9 cellular contexts compared by ENCODE assay signal in the genomic region with DNA sequence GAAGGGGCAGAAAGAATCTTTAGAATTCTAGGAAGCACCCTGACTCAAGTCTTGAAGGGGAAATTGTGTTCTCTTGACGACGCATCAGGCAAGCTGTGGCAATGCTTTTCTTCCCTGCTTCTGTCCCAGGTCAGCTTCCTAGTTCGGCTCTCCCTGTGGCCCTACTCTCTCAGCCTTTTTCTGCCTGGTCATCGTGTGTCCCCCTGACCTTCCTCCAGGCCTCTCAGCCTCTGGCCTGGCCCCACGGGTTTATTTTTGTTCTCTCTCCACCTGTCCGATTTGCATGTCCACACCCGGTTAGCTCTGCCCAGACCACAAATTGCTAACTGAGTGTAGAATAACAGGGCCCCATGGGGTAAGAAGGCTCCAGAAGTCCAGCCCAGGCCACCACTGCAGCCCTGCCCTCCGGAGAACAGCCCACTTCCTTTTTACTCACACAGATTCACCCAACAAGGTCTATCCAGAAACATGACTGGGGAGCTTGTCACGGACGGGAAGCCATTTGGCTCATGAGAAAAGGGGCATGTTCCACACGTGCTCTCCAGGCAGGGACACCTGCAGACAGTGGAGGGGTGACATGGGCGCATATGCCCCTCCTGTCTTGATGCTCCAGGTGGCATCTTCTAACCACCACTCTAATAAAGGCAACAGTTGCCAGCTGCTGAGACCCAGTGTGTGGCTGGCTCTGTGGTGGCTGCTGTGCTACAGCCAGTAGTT. TPM values are rescaled to one million over a fixed set of nuclear protein-coding genes. Genes with fewer than 3 reads are reported as not detected.
DNase-seq lines count a peak whose midpoint lies in the region; ATAC-seq and TF ChIP-seq lines count a peak whose summit lies in the region.
"Had no signal": no experiment of that assay in that cellular context is flagged by ENCODE, and none has a peak within 500 bp of the region (broad histone marks: within the 10 kb centered on the region; RNA-seq: fewer than 3 reads in every experiment).

No MANE protein-coding gene starts in this region.

- H3K27ac Mint-ChIP-seq in activated naive CD8-positive, alpha-beta T cell treated with anti-CD3 and anti-CD28 coated beads for 36 hours: no peak overlapping the region

- no peaks in the 10 kb centered on the region for H3K9me3 Mint-ChIP-seq in activated naive CD8-positive, alpha-beta T cell treated with anti-CD3 and anti-CD28 coated beads for 36 hours

- no peak for TF ChIP-seq CTCF in HEK293 (tag by site-specific recombination; IDR thresholded peaks at IDR 0.05)

- no peak overlapping the region for H3K4me3 ChIP-seq in HEK293 (ENCODE audit: low read depth, low read length)
- H3K4me3 ChIP-seq: SK-N-MC had no signal

- no peaks in the 10 kb centered on the region for H3K9me3 ChIP-seq in HEK293 (ENCODE audit: control insufficient read depth, insufficient read depth, low read depth, low read length)

- H3K27me3 Mint-ChIP-seq in activated naive CD8-positive, alpha-beta T cell treated with anti-CD3 and anti-CD28 coated beads for 36 hours: peaks cover 15% of the 10 kb centered on the region

- H3K36me3 ChIP-seq in HEK293 (ENCODE audit: control insufficient read depth in 2 of 2, insufficient read depth in 1 of 2, low read length in 2 of 2): no peaks in the 10 kb centered on the region

- H3K4me1 ChIP-seq in HEK293 (ENCODE audit: control insufficient read depth, insufficient read depth, low read length): no peaks in the 10 kb centered on the region

- peak; percentile 63 for ATAC-seq in GM18867 (IDR thresholded peaks at IDR 0.05; ENCODE audit: unreplicated experiment)
- no peak for ATAC-seq in left lobe of liver

- H3K36me3 Mint-ChIP-seq in activated naive CD8-positive, alpha-beta T cell treated with anti-CD3 and anti-CD28 coated beads for 36 hours: no peaks in the 10 kb centered on the region

- CTCF ChIA-PET in HEK293 (lab: Yijun Ruan, JAX): interaction anchor here (0.9 to 1.5 kb wide), 2 partner anchors 11 kb away, joined by 3 to 6 read pairs; no protein-coding TSS in a partner anchor

- DNase-seq in NAMALWA (ENCODE audit: low spot score) (peak; percentile 100), myocyte (ENCODE audit: low read depth) (peak; percentile 98), left lobe of liver (ENCODE audit: low spot score) (no peak), HT-29 (ENCODE audit: low spot score) (no peak)
- no peak for DNase-seq in activated naive CD8-positive, alpha-beta T cell treated with anti-CD3 and anti-CD28 coated beads for 36 hours
- DNase-seq in activated CD4-positive, alpha-beta T cell treated with anti-CD3 and anti-CD28 coated beads for 4 hours: no peak

- POLR2A ChIA-PET in HEK293 (lab: Yijun Ruan, JAX): interaction anchor here (0.6 to 2.2 kb wide), 2 partner anchors 10 to 821 kb away, joined by 4 to 6 read pairs; a partner anchor contains a TSS

- peaks cover 27% of the 10 kb centered on the region for H3K4me1 Mint-ChIP-seq in activated naive CD8-positive, alpha-beta T cell treated with anti-CD3 and anti-CD28 coated beads for 36 hours

- no peak overlapping the region for H3K27ac ChIP-seq in HEK293 (ENCODE audit: extremely low read depth, low read depth, low read length)
- H3K27ac ChIP-seq: SK-N-MC had no signal

- no peak overlapping the region for H3K4me3 Mint-ChIP-seq in activated naive CD8-positive, alpha-beta T cell treated with anti-CD3 and anti-CD28 coated beads for 36 hours

TF ChIP-seq in HEK293, 187 proteins besides CTCF, POLR2A, EP300 and RAD21:
- TF ChIP-seq ZNF311 (tag by site-specific recombination; IDR thresholded peaks at IDR 0.05; ENCODE audit: borderline replicate concordance) (no peak), ZNF660 (tag by site-specific recombination; IDR thresholded peaks at IDR 0.05) (no peak), FEZF1 (tag by site-specific recombination; IDR thresholded peaks at IDR 0.05) (no peak)
- TF ChIP-seq, protein P1, sequence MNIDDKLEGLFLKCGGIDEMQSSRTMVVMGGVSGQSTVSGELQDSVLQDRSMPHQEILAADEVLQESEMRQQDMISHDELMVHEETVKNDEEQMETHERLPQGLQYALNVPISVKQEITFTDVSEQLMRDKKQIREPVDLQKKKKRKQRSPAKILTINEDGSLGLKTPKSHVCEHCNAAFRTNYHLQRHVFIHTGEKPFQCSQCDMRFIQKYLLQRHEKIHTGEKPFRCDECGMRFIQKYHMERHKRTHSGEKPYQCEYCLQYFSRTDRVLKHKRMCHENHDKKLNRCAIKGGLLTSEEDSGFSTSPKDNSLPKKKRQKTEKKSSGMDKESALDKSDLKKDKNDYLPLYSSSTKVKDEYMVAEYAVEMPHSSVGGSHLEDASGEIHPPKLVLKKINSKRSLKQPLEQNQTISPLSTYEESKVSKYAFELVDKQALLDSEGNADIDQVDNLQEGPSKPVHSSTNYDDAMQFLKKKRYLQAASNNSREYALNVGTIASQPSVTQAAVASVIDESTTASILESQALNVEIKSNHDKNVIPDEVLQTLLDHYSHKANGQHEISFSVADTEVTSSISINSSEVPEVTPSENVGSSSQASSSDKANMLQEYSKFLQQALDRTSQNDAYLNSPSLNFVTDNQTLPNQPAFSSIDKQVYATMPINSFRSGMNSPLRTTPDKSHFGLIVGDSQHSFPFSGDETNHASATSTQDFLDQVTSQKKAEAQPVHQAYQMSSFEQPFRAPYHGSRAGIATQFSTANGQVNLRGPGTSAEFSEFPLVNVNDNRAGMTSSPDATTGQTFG (tag by site-specific recombination; IDR thresholded peaks at IDR 0.05; ENCODE audit: borderline replicate concordance): no peak
- TF ChIP-seq, protein P2, sequence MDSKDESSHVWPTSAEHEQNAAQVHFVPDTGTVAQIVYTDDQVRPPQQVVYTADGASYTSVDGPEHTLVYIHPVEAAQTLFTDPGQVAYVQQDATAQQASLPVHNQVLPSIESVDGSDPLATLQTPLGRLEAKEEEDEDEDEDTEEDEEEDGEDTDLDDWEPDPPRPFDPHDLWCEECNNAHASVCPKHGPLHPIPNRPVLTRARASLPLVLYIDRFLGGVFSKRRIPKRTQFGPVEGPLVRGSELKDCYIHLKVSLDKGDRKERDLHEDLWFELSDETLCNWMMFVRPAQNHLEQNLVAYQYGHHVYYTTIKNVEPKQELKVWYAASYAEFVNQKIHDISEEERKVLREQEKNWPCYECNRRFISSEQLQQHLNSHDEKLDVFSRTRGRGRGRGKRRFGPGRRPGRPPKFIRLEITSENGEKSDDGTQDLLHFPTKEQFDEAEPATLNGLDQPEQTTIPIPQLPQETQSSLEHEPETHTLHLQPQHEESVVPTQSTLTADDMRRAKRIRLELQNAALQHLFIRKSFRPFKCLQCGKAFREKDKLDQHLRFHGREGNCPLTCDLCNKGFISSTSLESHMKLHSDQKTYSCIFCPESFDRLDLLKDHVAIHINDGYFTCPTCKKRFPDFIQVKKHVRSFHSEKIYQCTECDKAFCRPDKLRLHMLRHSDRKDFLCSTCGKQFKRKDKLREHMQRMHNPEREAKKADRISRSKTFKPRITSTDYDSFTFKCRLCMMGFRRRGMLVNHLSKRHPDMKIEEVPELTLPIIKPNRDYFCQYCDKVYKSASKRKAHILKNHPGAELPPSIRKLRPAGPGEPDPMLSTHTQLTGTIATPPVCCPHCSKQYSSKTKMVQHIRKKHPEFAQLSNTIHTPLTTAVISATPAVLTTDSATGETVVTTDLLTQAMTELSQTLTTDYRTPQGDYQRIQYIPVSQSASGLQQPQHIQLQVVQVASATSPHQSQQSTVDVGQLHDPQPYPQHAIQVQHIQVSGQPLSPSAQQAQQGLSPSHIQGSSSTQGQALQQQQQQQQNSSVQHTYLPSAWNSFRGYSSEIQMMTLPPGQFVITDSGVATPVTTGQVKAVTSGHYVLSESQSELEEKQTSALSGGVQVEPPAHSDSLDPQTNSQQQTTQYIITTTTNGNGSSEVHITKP (tag by site-specific recombination; IDR thresholded peaks at IDR 0.05): peak; percentile 45; the same call in 1 of the 2 replicates

RNA-seq across cellular contexts. Expression of a gene that starts 9.8 kb away (rescaled TPM):
- 30.8 and 41.3 TPM in 2 replicates for total RNA-seq in myocyte
- 5.5 TPM for polyA plus RNA-seq in myocyte (2012)
- total RNA-seq in left lobe of liver: 0.23 TPM
- not detected in 2 replicates for total RNA-seq in HT-29 (2014; rRNA removed; shearing (Covaris generic))
- under 1 TPM; 0.02 to 0.04 TPM for total RNA-seq in activated naive CD8-positive, alpha-beta T cell treated with anti-CD3 and anti-CD28 coated beads for 36 hours

Comparison
In these comparisons a context has a peak if more than half of its experiments do, and no peak if none do; other contexts are left out.
1. DNase-seq: peak in NAMALWA (single experiment) and myocyte (single experiment); none in left lobe of liver (single experiment), HT-29 (single experiment), activated naive CD8-positive, alpha-beta T cell treated with anti-CD3 and anti-CD28 coated beads for 36 hours (single experiment) and activated CD4-positive, alpha-beta T cell treated with anti-CD3 and anti-CD28 coated beads for 4 hours (0 of 2).
2. RNA of a gene that starts 9.8 kb away (total RNA-seq): 30.8 to 41.3 TPM in myocyte; 0.23 TPM in left lobe of liver (single experiment), 0.02 to 0.04 TPM in activated naive CD8-positive, alpha-beta T cell treated with anti-CD3 and anti-CD28 coated beads for 36 hours and not detected in HT-29; every median in the first group is over 10 times any median in the second.